Comparison of ENCODE assay signal across 11 cellular contexts in genomic region chr7:5596896-5597246, GRCh38. TPM values are rescaled to one million over a fixed set of nuclear protein-coding genes. Genes with fewer than 3 reads are reported as not detected.
A peak's percentile ranks its signal among the peaks of the same experiment; 100 is the strongest.
DNase-seq lines count a peak whose midpoint lies in the region; ATAC-seq, FAIRE-seq and TF ChIP-seq lines count a peak whose summit lies in the region.
"Had no signal": no experiment of that assay in that cellular context is flagged by ENCODE, and none has a peak within 500 bp of the region (broad histone marks: within the 10 kb centered on the region; RNA-seq: fewer than 3 reads in every experiment).

No MANE protein-coding gene starts in this region.

- H3K27me3 Mint-ChIP-seq in nephron (ENCODE audit: low read depth), result peaks cover 5% of the 10 kb centered on the region

- H3K36me3 Mint-ChIP-seq in nephron (ENCODE audit: low read depth), result peaks cover 13% of the 10 kb centered on the region

- H3K9me3 Mint-ChIP-seq in nephron, result no peaks in the 10 kb centered on the region

- TF ChIP-seq POLR2A in GM12891 (IDR thresholded peaks at IDR 0.05; ENCODE audit: low read depth, low read length), result no peak

- peak overlapping the region; percentile 98 to 99 (median 98) for H3K4me3 Mint-ChIP-seq in nephron

- peaks cover 75% of the 10 kb centered on the region for H3K79me2 ChIP-seq in ACC112 (ENCODE audit: control insufficient read depth, insufficient read depth, low read length, unreplicated experiment)

- TF ChIP-seq CTCF in colonic mucosa (IDR thresholded peaks at IDR 0.05) (no peak), nephron (IDR thresholded peaks at IDR 0.05; ENCODE audit: unreplicated experiment in 3 of 3) (no peak)

- H3K27ac Mint-ChIP-seq in nephron, result peak overlapping the region; percentile 96 to 99 (median 99)

- no peak for FAIRE-seq in GM12891 (lab: Jason Lieb, UNC)

- H3K4me3 ChIP-seq in ACC112 (ENCODE audit: low read depth, low read length) (peak overlapping the region; percentile 90), HUES6 (ENCODE audit: low read depth, low read length) (peak overlapping the region; percentile 98), colonic mucosa (no peak overlapping the region)
- H3K4me3 ChIP-seq: body of pancreas had no signal

- no peak overlapping the region for H2AFZ ChIP-seq in ACC112 (ENCODE audit: low read length, unreplicated experiment)

- H3K9me3 ChIP-seq in HUES6 (ENCODE audit: control insufficient read depth, insufficient read depth, low read depth, low read length) (no peaks in the 10 kb centered on the region), colonic mucosa (no peaks in the 10 kb centered on the region)
- H3K9me3 ChIP-seq: body of pancreas, Caco-2 had no signal

- H3K36me3 ChIP-seq in ACC112 (ENCODE audit: insufficient read depth, low read length) (no peaks in the 10 kb centered on the region), HUES6 (ENCODE audit: control insufficient read depth, insufficient read depth, low read length) (peaks cover 45% of the 10 kb centered on the region), colonic mucosa (no peaks in the 10 kb centered on the region)

- ATAC-seq in GM18907 (IDR thresholded peaks at IDR 0.05; ENCODE audit: unreplicated experiment), result no peak
- ATAC-seq: body of pancreas had no signal

- H3K9ac ChIP-seq in HUES6 (ENCODE audit: low read length), result peak overlapping the region; percentile 85
- peak overlapping the region in 1 of 2 donors; percentile 14 for H3K9ac ChIP-seq in colonic mucosa (ENCODE audit: low read depth in 2 of 2, low read length in 2 of 2)

- DNase-seq in colonic mucosa (no peak), SHP77 treated with DMSO at 0.1 percent for 48 hours (lab: John Stamatoyannopoulos, UW) (no peak), AG20443 (ENCODE audit: low spot score) (no peak), GM12891 (ENCODE audit: insufficient read length, low spot score) (no peak)
- DNase-seq: body of pancreas, Caco-2, NCI-H187 had no signal

- peaks cover 37% of the 10 kb centered on the region for H3K4me1 Mint-ChIP-seq in nephron

- H3K4me1 ChIP-seq in ACC112 (ENCODE audit: control insufficient read depth, insufficient read depth, low read length, unreplicated experiment) (peaks cover 36% of the 10 kb centered on the region), HUES6 (ENCODE audit: control insufficient read depth, insufficient read depth, low read length) (peaks cover 44% of the 10 kb centered on the region), colonic mucosa (peaks cover 19% of the 10 kb centered on the region)

- H3K27ac ChIP-seq in ACC112 (ENCODE audit: low read depth, low read length), result peak overlapping the region; percentile 79
- peak overlapping the region; percentile 76; the same call in 1 of the 2 replicates for H3K27ac ChIP-seq in HUES6 (ENCODE audit: low read depth, low read length)
- H3K27ac ChIP-seq in colonic mucosa, result peak overlapping the region; percentile 27

- intact Hi-C loops in colonic mucosa (cut with DNase I), result no loop called here

- no peaks in the 10 kb centered on the region for H3K27me3 ChIP-seq in ACC112 (ENCODE audit: insufficient read depth, low read length)
- peaks cover 8% of the 10 kb centered on the region for H3K27me3 ChIP-seq in HUES6 (ENCODE audit: control insufficient read depth, insufficient read depth, low read length)
- H3K27me3 ChIP-seq in colonic mucosa, result peaks cover 34% of the 10 kb centered on the region

TF ChIP-seq in GM12891, 5 proteins besides CTCF, POLR2A, EP300 and RAD21:
- TF ChIP-seq TAF1 (IDR thresholded peaks at IDR 0.05; ENCODE audit: low read depth, low read length) (no peak), POLR2AphosphoS5 (IDR thresholded peaks at IDR 0.05; ENCODE audit: low read depth, low read length) (no peak), POU2F2 (IDR thresholded peaks at IDR 0.05; ENCODE audit: low read depth, low read length) (no peak), SPI1 (IDR thresholded peaks at IDR 0.05; ENCODE audit: low read depth, low read length) (no peak), PAX5 (IDR thresholded peaks at IDR 0.05; ENCODE audit: insufficient read depth, low read length, severe bottlenecking) (no peak)

RNA-seq across cellular contexts. Expression of gene FSCN1, which starts 4.3 kb away (rescaled TPM):
- total RNA-seq in colonic mucosa, result 10 to 100 TPM in 1 of 2 donors, 1 to 10 TPM in 1; 9.2 to 11.2 TPM
- 198 TPM for polyA plus RNA-seq in GM12891 (2012; ENCODE audit: low read depth, missing spikeins)

Comparison
In these comparisons a context has a peak if more than half of its experiments do, and no peak if none do; other contexts are left out.
1. H3K27ac ChIP-seq: peak in every context shown above with its lines; median percentile 79 in ACC112; 76 in HUES6; 27 in colonic mucosa.